ENCODE assay signal across 14 cellular contexts in genomic region chr9:105330201-105330600, GRCh38.
DNase-seq lines count a peak whose midpoint lies in the region; ATAC-seq and TF ChIP-seq lines count a peak whose summit lies in the region.
"Had no signal": no experiment of that assay in that cellular context is flagged by ENCODE, and none has a peak within 500 bp of the region (broad histone marks: within the 10 kb centered on the region; RNA-seq: fewer than 3 reads in every experiment).

No MANE protein-coding gene starts in this region.

- intact Hi-C loops in left ventricle myocardium superior (cut with micrococcal nuclease) (no loop called here), ovary (cut with DNase I) (no loop called here)

- H3K27ac ChIP-seq in temporal lobe (ENCODE audit: low read depth, low read length) (peak overlapping the region; percentile 67), ovary (no peak overlapping the region)
- H3K27ac ChIP-seq: testis had no signal

- H3K9me3 ChIP-seq in ovary = no peaks in the 10 kb centered on the region
- H3K9me3 ChIP-seq: testis had no signal

- H3K27me3 ChIP-seq in ovary = no peaks in the 10 kb centered on the region
- H3K27me3 ChIP-seq: testis had no signal

- TF ChIP-seq POLR2A in ovary (IDR thresholded peaks at IDR 0.05) = no peak

- TF ChIP-seq CTCF in ovary (IDR thresholded peaks at IDR 0.05) = no peak

- no peak overlapping the region for H3K4me3 ChIP-seq in ovary
- H3K4me3 ChIP-seq: testis had no signal

- no peak for TF ChIP-seq EP300 in ovary (IDR thresholded peaks at IDR 0.05)

- H3K36me3 ChIP-seq in ovary = no peaks in the 10 kb centered on the region

- peaks cover 1% of the 10 kb centered on the region for H3K4me1 ChIP-seq in ovary (ENCODE audit: insufficient read depth)
- H3K4me1 ChIP-seq: testis had no signal

- peak; percentile 35 for DNase-seq in amniotic epithelial cell (ENCODE audit: low read depth)
- DNase-seq in fibroblast of the conjunctiva (ENCODE audit: low read depth) = peak; percentile 16
- DNase-seq in NCI-H2196 treated with DMSO at 0.1 percent for 48 hours (lab: John Stamatoyannopoulos, UW; ENCODE audit: unreplicated experiment) = no peak
- no peak for DNase-seq in left ventricle myocardium superior
- no peak for DNase-seq in ovary
- DNase-seq: activated CD4-positive, alpha-beta T cell treated with anti-CD3 and anti-CD28 coated beads, Interleukin-2, amount 10 ng/mL, durations not matched to agents 24 days and 14 days; activated CD8-positive, alpha-beta memory T cell treated with anti-CD3 and anti-CD28 coated beads, Interleukin-2, amount 50 U/mL, for 4 hours; GOT3; NCI-H1417; NCI-H2171 treated with DMSO at 0.1 percent for 48 hours; stimulated activated CD4-positive, alpha-beta T cell treated with anti-CD3 and anti-CD28 coated beads, Interleukin-2, amount 100 ng/mL, for 48 hours; testis had no signal

- peak; percentile 39 for ATAC-seq in HG03159 (IDR thresholded peaks at IDR 0.05; ENCODE audit: unreplicated experiment)
- ATAC-seq in left ventricle myocardium superior = no peak

Comparison
In these comparisons a context has a peak if more than half of its experiments do, and no peak if none do; other contexts are left out.
1. DNase-seq: peak in amniotic epithelial cell (single experiment) and fibroblast of the conjunctiva (single experiment); none in NCI-H2196 treated with DMSO at 0.1 percent for 48 hours (single experiment), left ventricle myocardium superior (single experiment) and ovary (0 of 5).